ENCODE assay signal across 7 cellular contexts in genomic region chr11:706439-706956, GRCh38. TPM values are rescaled to one million over a fixed set of nuclear protein-coding genes. Genes with fewer than 3 reads are reported as not detected.
A peak's percentile ranks its signal among the peaks of the same experiment; 100 is the strongest.
DNase-seq lines count a peak whose midpoint lies in the region; ATAC-seq and TF ChIP-seq lines count a peak whose summit lies in the region.

No MANE protein-coding gene starts in this region.

- POLR2A ChIA-PET in HEK293 (lab: Yijun Ruan, JAX) (interaction anchor here (0.7 to 1.5 kb wide), 9 partner anchors 9 to 130 kb away, joined by 3 to 18 read pairs (median 3); partner anchors contain the start of genes DEAF1, PHRF1, PNPLA2 and TMEM80), MCF 10A (lab: Yijun Ruan, JAX) (interaction anchor here (0.7 to 5.4 kb wide), 14 partner anchors 10 to 172 kb away, joined by 3 to 118 read pairs (median 6); partner anchors contain the start of genes CRACR2B, DEAF1, TALDO1 and TMEM80)

- TF ChIP-seq CTCF in HEK293 (tag by site-specific recombination; IDR thresholded peaks at IDR 0.05) (no peak), MCF 10A (IDR thresholded peaks at IDR 0.05; ENCODE audit: unreplicated experiment) (peak; percentile 13), thoracic aorta (IDR thresholded peaks at IDR 0.05) (no peak)

- peak overlapping the region; percentile 79 for H3K4me3 ChIP-seq in HEK293 (ENCODE audit: low read depth, low read length)
- H3K4me3 ChIP-seq in thoracic aorta: peak overlapping the region; percentile 92

- H3K27ac ChIP-seq in HEK293 (ENCODE audit: extremely low read depth, low read depth, low read length) (peak overlapping the region; percentile 40; the same call in 1 of the 2 replicates), thoracic aorta (peak overlapping the region; percentile 80 to 95)

- H3K36me3 ChIP-seq in HEK293 (ENCODE audit: control insufficient read depth in 2 of 2, insufficient read depth in 1 of 2, low read length in 2 of 2) (peaks cover 0 to 33% of the 10 kb centered on the region in 2 experiments; a peak in 1 of 3 replicates), thoracic aorta (no peaks in the 10 kb centered on the region)

- peaks cover 34% of the 10 kb centered on the region for H3K36me3 Mint-ChIP-seq in MCF 10A (ENCODE audit: insufficient read depth, unreplicated experiment)
- no peaks in the 10 kb centered on the region for H3K36me3 Mint-ChIP-seq in activated T-helper 2 cell treated with anti-CD3 and anti-CD28 coated beads, Interferon-gamma antibody, Interleukin-2, Interleukin-4, amounts not matched to agents 10 μg/mL and 5 μg/mL and 100 μg/mL, durations not matched to agents 14 hours and 24 hours and 36 hours (ENCODE audit: low read depth)

- H3K27ac Mint-ChIP-seq in MCF 10A (ENCODE audit: low read depth, unreplicated experiment): peak overlapping the region; percentile 91
- H3K27ac Mint-ChIP-seq in activated T-helper 2 cell treated with anti-CD3 and anti-CD28 coated beads, Interferon-gamma antibody, Interleukin-2, Interleukin-4, amounts not matched to agents 10 μg/mL and 5 μg/mL and 100 μg/mL, durations not matched to agents 14 hours and 24 hours and 36 hours: no peak overlapping the region

- DNase-seq in MCF 10A (ENCODE audit: unreplicated experiment): peak; percentile 78
- DNase-seq in left lobe of liver (ENCODE audit: low spot score): no peak
- DNase-seq in thoracic aorta (ENCODE audit: low spot score): no peak
- DNase-seq in activated T-helper 2 cell treated with anti-CD3 and anti-CD28 coated beads, Interferon-gamma antibody, Interleukin-2, Interleukin-4, amounts not matched to agents 10 μg/mL and 5 μg/mL and 100 μg/mL, durations not matched to agents 14 hours and 24 hours and 36 hours (ENCODE audit: low spot score): no peak
- DNase-seq in superior temporal gyrus (ENCODE audit: extremely low spot score): no peak

- no peaks in the 10 kb centered on the region for H3K27me3 ChIP-seq in thoracic aorta (replicated peaks; ENCODE audit: insufficient read depth)

- peak overlapping the region; percentile 86 for H3K4me3 Mint-ChIP-seq in MCF 10A (ENCODE audit: unreplicated experiment)
- H3K4me3 Mint-ChIP-seq in activated T-helper 2 cell treated with anti-CD3 and anti-CD28 coated beads, Interferon-gamma antibody, Interleukin-2, Interleukin-4, amounts not matched to agents 10 μg/mL and 5 μg/mL and 100 μg/mL, durations not matched to agents 14 hours and 24 hours and 36 hours (ENCODE audit: low read depth): no peak overlapping the region

- H3K9me3 ChIP-seq in HEK293 (ENCODE audit: control insufficient read depth, insufficient read depth, low read depth, low read length) (no peaks in the 10 kb centered on the region), thoracic aorta (no peaks in the 10 kb centered on the region)

- ATAC-seq in left lobe of liver (peak; percentile 0), thoracic aorta (ENCODE audit: insufficient number of reproducible peaks, low FRiP score, low read depth) (peak; percentile 50), HG02642 (IDR thresholded peaks at IDR 0.05; ENCODE audit: poor library complexity, unreplicated experiment) (no peak)

- peaks cover 25% of the 10 kb centered on the region for H3K4me1 Mint-ChIP-seq in MCF 10A (ENCODE audit: insufficient read depth, unreplicated experiment)
- H3K4me1 Mint-ChIP-seq in activated T-helper 2 cell treated with anti-CD3 and anti-CD28 coated beads, Interferon-gamma antibody, Interleukin-2, Interleukin-4, amounts not matched to agents 10 μg/mL and 5 μg/mL and 100 μg/mL, durations not matched to agents 14 hours and 24 hours and 36 hours (ENCODE audit: low read depth): peaks cover 6% of the 10 kb centered on the region

- BruUV-seq in MCF 10A (replicated peaks; lab: Mats Ljungman, UMichigan): TSS peak; percentile 13

- intact Hi-C loops in MCF 10A (cut with micrococcal nuclease): no loop called here
- intact Hi-C loops in activated T-helper 2 cell treated with anti-CD3 and anti-CD28 coated beads, Interferon-gamma antibody, Interleukin-2, Interleukin-4, amounts not matched to agents 10 μg/mL and 5 μg/mL and 100 μg/mL, durations not matched to agents 14 hours and 24 hours and 36 hours (cut with micrococcal nuclease): no loop called here

- H3K27me3 Mint-ChIP-seq in MCF 10A (ENCODE audit: insufficient read depth, unreplicated experiment): no peaks in the 10 kb centered on the region
- H3K27me3 Mint-ChIP-seq in activated T-helper 2 cell treated with anti-CD3 and anti-CD28 coated beads, Interferon-gamma antibody, Interleukin-2, Interleukin-4, amounts not matched to agents 10 μg/mL and 5 μg/mL and 100 μg/mL, durations not matched to agents 14 hours and 24 hours and 36 hours (ENCODE audit: low read depth): peaks cover 18% of the 10 kb centered on the region

- no peaks in the 10 kb centered on the region for H3K9me3 Mint-ChIP-seq in MCF 10A (ENCODE audit: unreplicated experiment)
- no peaks in the 10 kb centered on the region for H3K9me3 Mint-ChIP-seq in activated T-helper 2 cell treated with anti-CD3 and anti-CD28 coated beads, Interferon-gamma antibody, Interleukin-2, Interleukin-4, amounts not matched to agents 10 μg/mL and 5 μg/mL and 100 μg/mL, durations not matched to agents 14 hours and 24 hours and 36 hours

- CTCF ChIA-PET in HEK293 (lab: Yijun Ruan, JAX) (interaction anchor here (0.6 to 2.2 kb wide), 6 partner anchors 11 to 39 kb away, joined by 4 to 6 read pairs (median 4); partner anchors contain the start of genes DEAF1 and TMEM80), MCF 10A (lab: Yijun Ruan, JAX) (interaction anchor here (0.9 to 2.1 kb wide), 6 partner anchors 10 to 92 kb away, joined by 3 to 18 read pairs (median 4); no protein-coding TSS in a partner anchor)

- H3K4me1 ChIP-seq in HEK293 (ENCODE audit: control insufficient read depth, insufficient read depth, low read length): no peaks in the 10 kb centered on the region
- H3K4me1 ChIP-seq in thoracic aorta (ENCODE audit: control insufficient read depth in 1 of 2, low read depth in 2 of 2): peaks cover 22 to 56% of the 10 kb centered on the region in 2 donors

TF ChIP-seq in HEK293, 187 proteins besides CTCF, POLR2A, EP300 and RAD21:
- TF ChIP-seq KLF7 (tag by site-specific recombination; IDR thresholded peaks at IDR 0.05; ENCODE audit: borderline replicate concordance) (no peak), ZNF600 (tag by site-specific recombination; IDR thresholded peaks at IDR 0.05) (no peak), MYNN (tag by site-specific recombination; IDR thresholded peaks at IDR 0.05; ENCODE audit: borderline replicate concordance) (no peak), KLF17 (tag by site-specific recombination; IDR thresholded peaks at IDR 0.05) (no peak), GLI2 (tag by site-specific recombination; IDR thresholded peaks at IDR 0.05; ENCODE audit: borderline replicate concordance, low read depth) (no peak), ZFHX2 (tag by site-specific recombination; conservative IDR thresholded peaks at IDR 0.05) (0 out of 2 replicates have a peak, but pooled peaks have one; percentile 19), ZNF391 (tag by site-specific recombination; IDR thresholded peaks at IDR 0.05; ENCODE audit: borderline replicate concordance, low read depth) (no peak)
- TF ChIP-seq, protein P1, sequence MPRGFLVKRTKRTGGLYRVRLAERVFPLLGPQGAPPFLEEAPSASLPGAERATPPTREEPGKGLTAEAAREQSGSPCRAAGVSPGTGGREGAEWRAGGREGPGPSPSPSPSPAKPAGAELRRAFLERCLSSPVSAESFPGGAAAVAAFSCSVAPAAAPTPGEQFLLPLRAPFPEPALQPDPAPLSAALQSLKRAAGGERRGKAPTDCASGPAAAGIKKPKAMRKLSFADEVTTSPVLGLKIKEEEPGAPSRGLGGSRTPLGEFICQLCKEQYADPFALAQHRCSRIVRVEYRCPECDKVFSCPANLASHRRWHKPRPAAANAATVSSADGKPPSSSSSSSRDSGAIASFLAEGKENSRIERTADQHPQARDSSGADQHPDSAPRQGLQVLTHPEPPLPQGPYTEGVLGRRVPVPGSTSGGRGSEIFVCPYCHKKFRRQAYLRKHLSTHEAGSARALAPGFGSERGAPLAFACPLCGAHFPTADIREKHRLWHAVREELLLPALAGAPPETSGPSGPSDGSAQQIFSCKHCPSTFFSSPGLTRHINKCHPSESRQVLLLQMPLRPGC (tag by site-specific recombination; IDR thresholded peaks at IDR 0.05): no peak

RNA-seq across cellular contexts. Expression of gene EPS8L2, which starts 0.5 kb away (rescaled TPM):
- 109 and 119 TPM in 2 replicates for total RNA-seq in MCF 10A (2022)
- total RNA-seq in left lobe of liver: 190 TPM
- 10 to 100 TPM; 39.6 to 75.9 TPM for total RNA-seq in thoracic aorta
- total RNA-seq in activated T-helper 2 cell treated with anti-CD3 and anti-CD28 coated beads, Interferon-gamma antibody, Interleukin-2, Interleukin-4, amounts not matched to agents 10 μg/mL and 5 μg/mL and 100 μg/mL, durations not matched to agents 14 hours and 24 hours and 36 hours: 17.8 and 24.6 TPM in 2 replicates

RNA-seq across cellular contexts. Expression of gene TMEM80, which starts 10.9 kb away (rescaled TPM):
- total RNA-seq in MCF 10A (2022) (12.2 and 12.8 TPM in 2 replicates), left lobe of liver (16.8 TPM), thoracic aorta (10 to 100 TPM; 22.4 to 22.5 TPM)
- total RNA-seq in activated T-helper 2 cell treated with anti-CD3 and anti-CD28 coated beads, Interferon-gamma antibody, Interleukin-2, Interleukin-4, amounts not matched to agents 10 μg/mL and 5 μg/mL and 100 μg/mL, durations not matched to agents 14 hours and 24 hours and 36 hours: 11.4 and 13.0 TPM in 2 replicates

RNA-seq across cellular contexts. Expression of gene DEAF1, which starts 11.5 kb away (rescaled TPM):
- total RNA-seq in MCF 10A (2022) (46.8 and 54.1 TPM in 2 replicates), left lobe of liver (14.8 TPM), thoracic aorta (10 to 100 TPM; 22.1 to 67.0 TPM)
- total RNA-seq in activated T-helper 2 cell treated with anti-CD3 and anti-CD28 coated beads, Interferon-gamma antibody, Interleukin-2, Interleukin-4, amounts not matched to agents 10 μg/mL and 5 μg/mL and 100 μg/mL, durations not matched to agents 14 hours and 24 hours and 36 hours: 61.2 and 72.0 TPM in 2 replicates

RNA-seq across cellular contexts. Expression of gene TALDO1, which starts 40.8 kb away (rescaled TPM):
- total RNA-seq in MCF 10A (2022) (93.8 and 137 TPM in 2 replicates), left lobe of liver (147 TPM), thoracic aorta (100 to 1,000 TPM; 132 to 232 TPM)
- 270 and 275 TPM in 2 replicates for total RNA-seq in activated T-helper 2 cell treated with anti-CD3 and anti-CD28 coated beads, Interferon-gamma antibody, Interleukin-2, Interleukin-4, amounts not matched to agents 10 μg/mL and 5 μg/mL and 100 μg/mL, durations not matched to agents 14 hours and 24 hours and 36 hours
